Comparison of ENCODE assay signal across 10 cellular contexts in genomic region chr20:33211817-33212424, GRCh38. TPM values are rescaled to one million over a fixed set of nuclear protein-coding genes. Genes with fewer than 3 reads are reported as not detected.
DNase-seq lines count a peak whose midpoint lies in the region; ATAC-seq and TF ChIP-seq lines count a peak whose summit lies in the region.
"Had no signal": no experiment of that assay in that cellular context is flagged by ENCODE, and none has a peak within 500 bp of the region (broad histone marks: within the 10 kb centered on the region; RNA-seq: fewer than 3 reads in every experiment).

No MANE protein-coding gene starts in this region.

- H3K4me1 Mint-ChIP-seq in H9, result peaks cover 2 to 4% of the 10 kb centered on the region in 2 experiments; a peak in 2 of 4 replicates
- H3K4me1 Mint-ChIP-seq in activated naive CD4-positive, alpha-beta T cell treated with anti-CD3 and anti-CD28 coated beads for 36 hours (ENCODE audit: low read depth), result no peaks in the 10 kb centered on the region

- no peaks in the 10 kb centered on the region for H3K79me2 ChIP-seq in H9 (ENCODE audit: insufficient read depth, low read length)

- H2BK120ac ChIP-seq in H9 (ENCODE audit: low read depth, low read length, poor library complexity, severe bottlenecking), result no peak overlapping the region

- H4K5ac ChIP-seq in H9 (ENCODE audit: insufficient read length, low read depth, low read length), result no peak overlapping the region

- H3K23me2 ChIP-seq in H9 (ENCODE audit: insufficient read length, low read depth, low read length, poor library complexity, severe bottlenecking), result no peaks in the 10 kb centered on the region

- no peak overlapping the region for H3K56ac ChIP-seq in H9 (ENCODE audit: insufficient read length, low read depth, low read length)

- CTCF ChIA-PET in activated naive CD4-positive, alpha-beta T cell treated with anti-CD3 and anti-CD28 coated beads for 36 hours (lab: Charles Lee), result interaction anchor here (0.9 to 1.6 kb wide), 3 partner anchors 116 to 382 kb away, joined by 3 to 6 read pairs (median 6); no protein-coding TSS in a partner anchor

- H3T11ph ChIP-seq in H9 (ENCODE audit: low read length), result no peak overlapping the region

- H2AK5ac ChIP-seq in H9 (ENCODE audit: insufficient read length, low read length), result no peak overlapping the region

- no peaks in the 10 kb centered on the region for H3K79me1 ChIP-seq in H9 (ENCODE audit: insufficient read depth, low read depth, low read length, poor library complexity, severe bottlenecking)

- WGBS in H9 (ENCODE audit: extremely low coverage, insufficient read length, low lambda C conversion rate), result no CpG with 5 or more reads among the region's 5 CpGs

- intact Hi-C loops in activated naive CD4-positive, alpha-beta T cell treated with anti-CD3 and anti-CD28 coated beads for 36 hours (cut with micrococcal nuclease), result loop anchor here (2.0 kb wide), 2 partner anchors 309 to 421 kb away; no protein-coding TSS in a partner anchor

- H4K20me1 ChIP-seq in H9 (ENCODE audit: control insufficient read depth, insufficient read depth, insufficient read length), result no peaks in the 10 kb centered on the region

- H3K9me3 Mint-ChIP-seq in H9, result no peaks in the 10 kb centered on the region
- no peaks in the 10 kb centered on the region for H3K9me3 Mint-ChIP-seq in activated naive CD4-positive, alpha-beta T cell treated with anti-CD3 and anti-CD28 coated beads for 36 hours

- no peak overlapping the region for H4K8ac ChIP-seq in H9 (replicated peaks; ENCODE audit: insufficient read length, low read depth, low read length)

- H3K27me3 ChIP-seq in H9 (ENCODE audit: insufficient read depth, low read length), result no peaks in the 10 kb centered on the region; the same call in 1 of the 2 replicates

- no peak overlapping the region for H2BK12ac ChIP-seq in H9 (ENCODE audit: insufficient read length, low read depth, low read length)

- H3K36me3 Mint-ChIP-seq in H9 (ENCODE audit: insufficient read depth in 1 of 3, low read depth in 3 of 3), result no peaks in the 10 kb centered on the region
- no peaks in the 10 kb centered on the region for H3K36me3 Mint-ChIP-seq in activated naive CD4-positive, alpha-beta T cell treated with anti-CD3 and anti-CD28 coated beads for 36 hours (ENCODE audit: low read depth)
- H3K36me3 Mint-ChIP-seq: IgD-negative memory B cell had no signal

- peaks cover 49% of the 10 kb centered on the region for H3K27me3 Mint-ChIP-seq in H9 (ENCODE audit: low read depth)
- H3K27me3 Mint-ChIP-seq in activated naive CD4-positive, alpha-beta T cell treated with anti-CD3 and anti-CD28 coated beads for 36 hours (ENCODE audit: low read depth), result peaks cover 27% of the 10 kb centered on the region

- no peak overlapping the region for H2BK20ac ChIP-seq in H9 (ENCODE audit: low read depth, low read length, poor library complexity, severe bottlenecking)

- H3K9ac ChIP-seq in H9 (ENCODE audit: extremely low read depth, insufficient read length, low read length), result no peak overlapping the region

- no peak overlapping the region for H3K4ac ChIP-seq in H9 (ENCODE audit: low read depth, low read length)

- H4K91ac ChIP-seq in H9 (ENCODE audit: insufficient read length, low read depth, low read length), result no peak overlapping the region

- H3K27ac ChIP-seq in H9 (ENCODE audit: insufficient read length, low read depth, low read length), result no peak overlapping the region

- H2BK5ac ChIP-seq in H9 (ENCODE audit: insufficient read length, low read length), result no peak overlapping the region

- no peak overlapping the region for H3K27ac Mint-ChIP-seq in H9
- H3K27ac Mint-ChIP-seq in activated naive CD4-positive, alpha-beta T cell treated with anti-CD3 and anti-CD28 coated beads for 36 hours, result no peak overlapping the region
- H3K27ac Mint-ChIP-seq: IgD-negative memory B cell had no signal

- H3K9me3 ChIP-seq in H9 (ENCODE audit: control insufficient read depth, low read depth, low read length), result no peaks in the 10 kb centered on the region

- peak; percentile 82 for DNase-seq in COLO829 (ENCODE audit: low spot score)
- DNase-seq in H9, result peak; percentile 82
- peak; percentile 85 to 94 for DNase-seq in NCI-H524 (lab: John Stamatoyannopoulos, UW)
- DNase-seq in activated naive CD4-positive, alpha-beta T cell treated with anti-CD3 and anti-CD28 coated beads for 36 hours, result peak; percentile 59
- peak; percentile 63 for DNase-seq in iris pigment epithelial cell (ENCODE audit: low read depth)
- peak; percentile 13 for DNase-seq in stromal cell of bone marrow (ENCODE audit: low read depth)
- no peak for DNase-seq in GF-D8 (lab: John Stamatoyannopoulos, UW)

- no peaks in the 10 kb centered on the region for H3K4me1 ChIP-seq in H9 (ENCODE audit: insufficient read depth, low read length)

- H2BK15ac ChIP-seq in H9 (ENCODE audit: low read depth, low read length), result no peak overlapping the region

- no peak for ATAC-seq in GM21576 (IDR thresholded peaks at IDR 0.05; ENCODE audit: unreplicated experiment)

- no peak overlapping the region for H3K4me2 ChIP-seq in H9 (ENCODE audit: insufficient read depth, insufficient read length, low read length)

- H3K23ac ChIP-seq in H9 (ENCODE audit: insufficient read length, low read depth, low read length), result no peak overlapping the region

- no peak overlapping the region for H3K18ac ChIP-seq in H9 (ENCODE audit: insufficient read length, low read depth, low read length)

- no peak overlapping the region for H2AFZ ChIP-seq in H9 (ENCODE audit: low read length)

- TF ChIP-seq CTCF in H9 (conservative IDR thresholded peaks at IDR 0.05), result peak; percentile 88

- H3K4me3 Mint-ChIP-seq in H9, result no peak overlapping the region
- no peak overlapping the region for H3K4me3 Mint-ChIP-seq in activated naive CD4-positive, alpha-beta T cell treated with anti-CD3 and anti-CD28 coated beads for 36 hours
- H3K4me3 Mint-ChIP-seq: IgD-negative memory B cell had no signal

- H3K14ac ChIP-seq in H9 (ENCODE audit: insufficient read depth, low read length), result no peak overlapping the region

RNA-seq across cellular contexts. Expression of gene BPIFA3, which starts 5.2 kb away (rescaled TPM):
- total RNA-seq in H9 (2021), result not detected in 2 replicates
- total RNA-seq in activated naive CD4-positive, alpha-beta T cell treated with anti-CD3 and anti-CD28 coated beads for 36 hours, result not detected
- total RNA-seq: mononuclear cell had no signal

RNA-seq across cellular contexts. Expression of gene BPIFA1, which starts 23.9 kb away (rescaled TPM):
- not detected in 2 replicates for total RNA-seq in H9 (2021)
- total RNA-seq in activated naive CD4-positive, alpha-beta T cell treated with anti-CD3 and anti-CD28 coated beads for 36 hours, result not detected
- total RNA-seq: mononuclear cell had no signal

RNA-seq across cellular contexts. Expression of gene BPIFA2, which starts 44.0 kb away (rescaled TPM):
- not detected in 2 replicates for total RNA-seq in H9 (2021)
- not detected for total RNA-seq in activated naive CD4-positive, alpha-beta T cell treated with anti-CD3 and anti-CD28 coated beads for 36 hours
- total RNA-seq: mononuclear cell had no signal
